In the genomic region with DNA sequence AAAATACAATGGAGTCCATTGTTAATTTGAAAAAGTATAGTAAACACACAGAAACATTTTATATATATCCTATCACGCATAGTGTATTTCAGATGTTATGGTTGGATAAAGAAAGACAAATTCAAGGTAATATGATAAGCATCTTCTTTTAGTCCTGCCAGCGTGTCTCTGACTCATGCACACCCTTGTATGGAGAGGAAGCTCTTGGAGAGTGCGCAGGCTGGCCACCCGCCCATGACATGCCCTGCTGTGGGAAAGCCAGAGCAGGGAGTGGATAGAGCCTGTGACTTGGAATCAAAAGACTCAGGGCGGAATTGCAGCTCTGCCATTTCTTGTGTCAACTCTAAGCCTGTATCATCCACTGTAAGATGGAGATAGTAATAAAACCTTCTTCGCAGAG, we compare ENCODE assay signal across 9 cellular contexts. TPM values are rescaled to one million over a fixed set of nuclear protein-coding genes. Genes with fewer than 3 reads are reported as not detected.
A peak's percentile ranks its signal among the peaks of the same experiment; 100 is the strongest.
DNase-seq lines count a peak whose midpoint lies in the region; ATAC-seq and TF ChIP-seq lines count a peak whose summit lies in the region.
"Had no signal": no experiment of that assay in that cellular context is flagged by ENCODE, and none has a peak within 500 bp of the region (broad histone marks: within the 10 kb centered on the region; RNA-seq: fewer than 3 reads in every experiment).

No MANE protein-coding gene starts in this region.

- no peak overlapping the region for H3K4me3 ChIP-seq in skin epidermis

- peak; percentile 52 for DNase-seq in GOT3 (lab: John Stamatoyannopoulos, UW)
- peak; percentile 72 for DNase-seq in glomerular endothelial cell (ENCODE audit: extremely low read depth, low read depth, low spot score)
- no peak for DNase-seq in effector CD8-positive, alpha-beta T cell (lab: John Stamatoyannopoulos, UW)
- DNase-seq in stimulated activated CD4-positive, alpha-beta T cell treated with anti-CD3 and anti-CD28 coated beads, Interleukin-4, amount 100 ng/mL, for 4 hours, result no peak
- DNase-seq in RPMI8226, result no peak
- DNase-seq: KG1 had no signal

- peak overlapping the region in 18 of 21 experiments; percentile 44 to 85 (median 72) for H3K27ac ChIP-seq in skin epidermis

- ATAC-seq in SK-N-SH treated with all-trans-retinoic acid at 6 μM for 48 hours, result peak; percentile 93
- no peak for ATAC-seq in HG03354 (IDR thresholded peaks at IDR 0.05; ENCODE audit: poor library complexity, severe bottlenecking, unreplicated experiment)

TF ChIP-seq in SK-N-SH treated with all-trans-retinoic acid at 6 μM for 48 hours, 23 proteins besides CTCF, POLR2A, EP300 and RAD21:
- TF ChIP-seq CSDC2 (CRISPR knock-in tag; IDR thresholded peaks at IDR 0.05), result 0 out of 2 replicates have a peak, but pooled peaks have one; percentile 45
- TF ChIP-seq, protein P1, sequence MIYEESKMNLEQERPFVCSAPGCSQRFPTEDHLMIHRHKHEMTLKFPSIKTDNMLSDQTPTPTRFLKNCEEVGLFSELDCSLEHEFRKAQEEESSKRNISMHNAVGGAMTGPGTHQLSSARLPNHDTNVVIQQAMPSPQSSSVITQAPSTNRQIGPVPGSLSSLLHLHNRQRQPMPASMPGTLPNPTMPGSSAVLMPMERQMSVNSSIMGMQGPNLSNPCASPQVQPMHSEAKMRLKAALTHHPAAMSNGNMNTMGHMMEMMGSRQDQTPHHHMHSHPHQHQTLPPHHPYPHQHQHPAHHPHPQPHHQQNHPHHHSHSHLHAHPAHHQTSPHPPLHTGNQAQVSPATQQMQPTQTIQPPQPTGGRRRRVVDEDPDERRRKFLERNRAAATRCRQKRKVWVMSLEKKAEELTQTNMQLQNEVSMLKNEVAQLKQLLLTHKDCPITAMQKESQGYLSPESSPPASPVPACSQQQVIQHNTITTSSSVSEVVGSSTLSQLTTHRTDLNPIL (CRISPR knock-in tag; IDR thresholded peaks at IDR 0.05; ENCODE audit: low read depth), result no peak

RNA-seq across cellular contexts. Expression of a gene that starts 23.0 kb away (rescaled TPM):
- total RNA-seq in glomerular endothelial cell, result 175 and 219 TPM in 2 replicates

RNA-seq across cellular contexts. Expression of a gene that starts 42.7 kb away (rescaled TPM):
- total RNA-seq in glomerular endothelial cell, result 184 and 187 TPM in 2 replicates

RNA-seq across cellular contexts. Expression of a gene that starts 52.3 kb away (rescaled TPM):
- total RNA-seq in glomerular endothelial cell, result 19.9 and 30.0 TPM in 2 replicates

Comparison
In these comparisons a context has a peak if more than half of its experiments do, and no peak if none do; other contexts are left out.
1. DNase-seq: peak in GOT3 (single experiment) and glomerular endothelial cell (single experiment); none in effector CD8-positive, alpha-beta T cell (single experiment), stimulated activated CD4-positive, alpha-beta T cell treated with anti-CD3 and anti-CD28 coated beads, Interleukin-4, amount 100 ng/mL, for 4 hours (0 of 2) and RPMI8226 (single experiment).